In the genomic region with DNA sequence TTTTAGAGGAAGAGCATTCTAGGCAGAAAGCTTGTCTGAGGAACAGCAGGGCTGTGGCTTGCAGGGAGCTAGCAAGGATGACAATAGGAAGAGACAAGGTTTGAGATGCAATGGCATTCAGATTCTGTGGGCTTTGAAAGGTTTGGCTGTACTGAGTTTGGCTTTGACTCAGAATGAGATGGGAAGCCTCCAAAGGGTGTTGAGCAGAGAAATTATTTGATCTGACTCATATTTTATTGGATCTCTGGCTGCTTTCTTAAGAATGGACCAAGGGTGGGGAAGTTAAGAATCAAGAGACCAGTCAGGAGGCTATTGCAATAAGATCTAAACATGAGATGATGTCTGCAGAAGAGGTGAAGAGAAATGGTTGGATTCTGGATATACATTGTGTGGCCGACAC, we compare ENCODE assay signal across 21 cellular contexts.
"Had no signal": no experiment of that assay in that cellular context is flagged by ENCODE, and none has a peak within 500 bp of the region (broad histone marks: within the 10 kb centered on the region; RNA-seq: fewer than 3 reads in every experiment).

No MANE protein-coding gene starts in this region.

- H3K36me3 ChIP-seq: neutrophil, right lobe of liver, thoracic aorta, transverse colon had no signal

- H3K27ac ChIP-seq: dorsolateral prefrontal cortex, foreskin keratinocyte, hepatocyte, neutrophil, psoas muscle, right lobe of liver, spleen, thoracic aorta, transverse colon had no signal

- DNase-seq: cortex of kidney; dorsolateral prefrontal cortex; effector CD8-positive, alpha-beta T cell; foreskin keratinocyte; head of caudate nucleus; left colon; left ventricle myocardium superior; naive thymus-derived CD4-positive, alpha-beta T cell; psoas muscle; retina; right lobe of liver; spleen; stimulated activated CD4-positive, alpha-beta T cell treated with anti-CD3 and anti-CD28 coated beads, Interleukin-15, amount 100 ng/mL, for 24 hours; stimulated activated CD4-positive, alpha-beta T cell treated with anti-CD3 and anti-CD28 coated beads, Interleukin-1b, Interleukin-23, amount 100 ng/mL, for 48 hours; stimulated activated CD4-positive, alpha-beta T cell treated with anti-CD3 and anti-CD28 coated beads, Interleukin-4, amount 100 ng/mL, for 24 hours; substantia nigra; transverse colon had no signal

- H2AFZ ChIP-seq: hepatocyte had no signal

- H3K4me2 ChIP-seq: hepatocyte had no signal

- ATAC-seq: foreskin keratinocyte; left colon; left ventricle myocardium superior; naive thymus-derived CD4-positive, alpha-beta T cell; psoas muscle; right lobe of liver; stimulated activated memory B cell treated with anti-CD40 and anti-IgM and Interleukin-4, amounts not matched to agents 10 μg/mL and 1 μg/mL and 100 μg/mL, for 72 hours had no signal

- H3K4me1 ChIP-seq: foreskin keratinocyte, psoas muscle, right lobe of liver, spleen, transverse colon had no signal

- H3K9me3 ChIP-seq: neutrophil, psoas muscle, right lobe of liver, thoracic aorta, transverse colon had no signal

- H3K79me2 ChIP-seq: hepatocyte had no signal

- H3K4me3 ChIP-seq: dorsolateral prefrontal cortex, hepatocyte, psoas muscle, right lobe of liver, spleen, thoracic aorta, transverse colon had no signal

- H3K27me3 ChIP-seq: dorsolateral prefrontal cortex, foreskin keratinocyte, hepatocyte, neutrophil, right lobe of liver, spleen, transverse colon had no signal
